8 cellular contexts compared by ENCODE assay signal in genomic region chr16:77675464-77676324, GRCh38. TPM values are rescaled to one million over a fixed set of nuclear protein-coding genes. Genes with fewer than 3 reads are reported as not detected.
DNase-seq lines count a peak whose midpoint lies in the region; ATAC-seq, FAIRE-seq and TF ChIP-seq lines count a peak whose summit lies in the region.

No MANE protein-coding gene starts in this region.

- H3K4me1 ChIP-seq in breast epithelium = no peaks in the 10 kb centered on the region

- H3K9me3 ChIP-seq in WERI-Rb-1 (ENCODE audit: severe bottlenecking) (no peaks in the 10 kb centered on the region), breast epithelium (no peaks in the 10 kb centered on the region)

- TF ChIP-seq POLR2A in breast epithelium (IDR thresholded peaks at IDR 0.05) = no peak

- intact Hi-C loops in breast epithelium (cut with DNase I; ENCODE audit: low total_unique reads) = loop anchor here (10.0 kb wide), 1 partner anchor 299 kb away; no protein-coding TSS in a partner anchor

- TF ChIP-seq CTCF in HFF-Myc (IDR thresholded peaks at IDR 0.05; ENCODE audit: low read depth, low read length, missing control alignments) = peak; percentile 83
- TF ChIP-seq CTCF in WERI-Rb-1 (IDR thresholded peaks at IDR 0.05; ENCODE audit: low read depth, low read length) = peak; percentile 76
- peak; percentile 92 to 96 (median 92) for TF ChIP-seq CTCF in breast epithelium (IDR thresholded peaks at IDR 0.05)

- DNase-seq in DMS53 treated with DMSO at 0.1 percent for 48 hours (lab: John Stamatoyannopoulos, UW; ENCODE audit: unreplicated experiment) = peak; percentile 4
- peak; percentile 59 for DNase-seq in HFF-Myc (ENCODE audit: extremely low read depth, low read depth)
- DNase-seq in NCI-H2107 treated with DMSO at 0.1 percent for 48 hours (lab: John Stamatoyannopoulos, UW; ENCODE audit: unreplicated experiment) = peak; percentile 34
- DNase-seq in WERI-Rb-1 = peak; percentile 77
- DNase-seq in breast epithelium (ENCODE audit: low spot score in 2 of 2) = peak in 1 of 2 donors; percentile 62
- DNase-seq in stimulated activated CD4-positive, alpha-beta T cell treated with anti-CD3 and anti-CD28 coated beads, Interleukin-1b, Interleukin-23, amount 100 ng/mL, for 1 hour (ENCODE audit: low read depth in 2 of 2) = peak; percentile 17 to 33

- peak; percentile 87 for FAIRE-seq in islet of Langerhans (lab: Jason Lieb, UNC)

- H3K27me3 ChIP-seq in WERI-Rb-1 (ENCODE audit: insufficient read depth, low read depth, severe bottlenecking) (no peaks in the 10 kb centered on the region), breast epithelium (no peaks in the 10 kb centered on the region)

- H3K4me3 ChIP-seq in HFF-Myc (replicated peaks; ENCODE audit: low read depth, low read length) = no peak overlapping the region
- no peak overlapping the region for H3K4me3 ChIP-seq in WERI-Rb-1 (ENCODE audit: low read depth, low read length)
- H3K4me3 ChIP-seq in breast epithelium = no peak overlapping the region

- H3K36me3 ChIP-seq in WERI-Rb-1 (no peaks in the 10 kb centered on the region), breast epithelium (no peaks in the 10 kb centered on the region)

- no peak for ATAC-seq in GM18858 (IDR thresholded peaks at IDR 0.05; ENCODE audit: unreplicated experiment)

- H3K27ac ChIP-seq in WERI-Rb-1 (no peak overlapping the region), breast epithelium (no peak overlapping the region)

RNA-seq across cellular contexts. Expression of gene NUDT7, which starts 46.6 kb away (rescaled TPM):
- total RNA-seq in breast epithelium = 10 to 100 TPM in 2 of 3 donors, 1 to 10 TPM in 1; 4.9 to 12.3 (median 11.1) TPM
